8 cellular contexts compared by ENCODE assay signal in the genomic region with DNA sequence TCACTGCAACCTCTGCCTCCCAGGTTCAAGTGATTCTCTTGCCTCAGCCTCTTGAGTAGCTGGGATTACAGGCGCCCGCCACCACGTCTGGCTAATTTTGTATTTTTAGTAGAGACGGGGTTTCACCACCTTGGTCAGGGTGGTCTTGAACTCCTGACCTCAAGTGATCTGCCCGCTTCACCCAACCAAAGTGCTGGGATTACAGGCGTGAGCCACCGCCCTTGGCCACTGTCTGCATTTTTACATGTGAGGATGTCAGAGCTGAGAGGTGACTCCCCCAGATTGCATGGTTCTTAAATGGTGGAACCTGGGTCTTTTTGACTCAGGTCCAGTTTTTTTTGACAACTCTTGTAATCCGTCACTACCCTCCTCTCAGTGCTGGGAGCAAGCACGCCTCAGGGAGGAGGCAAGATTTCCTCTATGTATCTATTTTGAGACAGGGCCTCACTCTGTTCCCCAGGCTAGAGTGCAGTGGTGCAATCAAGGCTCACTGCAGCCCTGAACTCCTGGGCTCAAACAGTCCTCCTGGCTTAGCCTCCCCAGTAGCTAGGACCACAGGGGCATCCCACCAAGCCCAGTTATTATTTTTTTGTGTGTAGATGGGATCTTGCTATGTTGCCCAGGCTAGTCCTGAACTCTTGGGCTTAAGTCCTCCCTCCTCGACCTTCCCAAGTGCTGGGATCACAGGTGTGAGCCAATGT. TPM values are rescaled to one million over a fixed set of nuclear protein-coding genes. Genes with fewer than 3 reads are reported as not detected.
A peak's percentile ranks its signal among the peaks of the same experiment; 100 is the strongest.
DNase-seq lines count a peak whose midpoint lies in the region; ATAC-seq and TF ChIP-seq lines count a peak whose summit lies in the region.

No MANE protein-coding gene starts in this region.

- H3K4me3 Mint-ChIP-seq in activated T-cell treated with anti-CD3 and anti-CD28 coated beads, Interleukin-2, amount 50 U/mL, for 4 hours = peak overlapping the region; percentile 99
- peak overlapping the region; percentile 97 for H3K4me3 Mint-ChIP-seq in activated naive CD8-positive, alpha-beta T cell treated with anti-CD3 and anti-CD28 coated beads, Interleukin-2, amount 50 U/mL, for 24 hours

- no peaks in the 10 kb centered on the region for H3K27me3 Mint-ChIP-seq in activated T-cell treated with anti-CD3 and anti-CD28 coated beads, Interleukin-2, amount 50 U/mL, for 4 hours (ENCODE audit: low read depth)
- no peaks in the 10 kb centered on the region for H3K27me3 Mint-ChIP-seq in activated naive CD8-positive, alpha-beta T cell treated with anti-CD3 and anti-CD28 coated beads, Interleukin-2, amount 50 U/mL, for 24 hours

- TF ChIP-seq POLR2A in tibial nerve (IDR thresholded peaks at IDR 0.05) = no peak

- H3K27ac ChIP-seq in lower lobe of right lung (peak overlapping the region; percentile 95), tibial nerve (peak overlapping the region in 3 of 4 donors; percentile 95 to 98 (median 95))

- no peaks in the 10 kb centered on the region for H3K27me3 ChIP-seq in lower lobe of right lung (ENCODE audit: low read depth)
- H3K27me3 ChIP-seq in tibial nerve = no peaks in the 10 kb centered on the region

- peak overlapping the region; percentile 97 for H3K27ac Mint-ChIP-seq in activated naive CD8-positive, alpha-beta T cell treated with anti-CD3 and anti-CD28 coated beads, Interleukin-2, amount 50 U/mL, for 24 hours

- peaks cover 25% of the 10 kb centered on the region for H3K36me3 Mint-ChIP-seq in activated T-cell treated with anti-CD3 and anti-CD28 coated beads, Interleukin-2, amount 50 U/mL, for 4 hours (ENCODE audit: insufficient read depth)
- peaks cover 60% of the 10 kb centered on the region for H3K36me3 Mint-ChIP-seq in activated naive CD8-positive, alpha-beta T cell treated with anti-CD3 and anti-CD28 coated beads, Interleukin-2, amount 50 U/mL, for 24 hours (ENCODE audit: low read depth)

- peak overlapping the region; percentile 91 for H3K4me3 ChIP-seq in lower lobe of right lung
- H3K4me3 ChIP-seq in tibial nerve = peak overlapping the region in 3 of 4 donors; percentile 49 to 97 (median 85)

- no peaks in the 10 kb centered on the region for H3K9me3 Mint-ChIP-seq in activated T-cell treated with anti-CD3 and anti-CD28 coated beads, Interleukin-2, amount 50 U/mL, for 4 hours
- H3K9me3 Mint-ChIP-seq in activated naive CD8-positive, alpha-beta T cell treated with anti-CD3 and anti-CD28 coated beads, Interleukin-2, amount 50 U/mL, for 24 hours = no peaks in the 10 kb centered on the region

- TF ChIP-seq CTCF in lower lobe of right lung (IDR thresholded peaks at IDR 0.05) = no peak
- TF ChIP-seq CTCF in tibial nerve (IDR thresholded peaks at IDR 0.05) = no peak

- 88 to 92% methylated on average over 10 of the region's 10 CpGs for WGBS in tibial nerve, 2 donors

- H3K9me3 ChIP-seq in lower lobe of right lung (no peaks in the 10 kb centered on the region), tibial nerve (no peaks in the 10 kb centered on the region)

- DNase-seq in activated T-cell treated with anti-CD3 and anti-CD28 coated beads, Interleukin-2, amount 50 U/mL, for 4 hours = no peak
- DNase-seq in activated T-cell treated with anti-CD3 and anti-CD28 coated beads for 4 hours (no peak), lower lobe of right lung (no peak), tibial nerve (ENCODE audit: low spot score in 2 of 2) (no peak), glomerular visceral epithelial cell (ENCODE audit: extremely low spot score) (no peak)
- DNase-seq in activated naive CD8-positive, alpha-beta T cell treated with anti-CD3 and anti-CD28 coated beads, Interleukin-2, amount 50 U/mL, for 24 hours = no peak

- TF ChIP-seq EP300 in tibial nerve (IDR thresholded peaks at IDR 0.05) = no peak

- H3K36me3 ChIP-seq in lower lobe of right lung (peaks cover 67% of the 10 kb centered on the region), tibial nerve (peaks cover 0 to 59% (median 0%) of the 10 kb centered on the region in 3 donors)

- peaks cover 38% of the 10 kb centered on the region for H3K4me1 Mint-ChIP-seq in activated T-cell treated with anti-CD3 and anti-CD28 coated beads, Interleukin-2, amount 50 U/mL, for 4 hours (ENCODE audit: low read depth)
- H3K4me1 Mint-ChIP-seq in activated naive CD8-positive, alpha-beta T cell treated with anti-CD3 and anti-CD28 coated beads, Interleukin-2, amount 50 U/mL, for 24 hours = peaks cover 48% of the 10 kb centered on the region

- intact Hi-C loops in lower lobe of right lung (cut with DNase I) = no loop called here

- H3K4me1 ChIP-seq in lower lobe of right lung (peaks cover 42% of the 10 kb centered on the region), tibial nerve (peaks cover 0 to 54% (median 31%) of the 10 kb centered on the region in 4 donors)

- no peak for ATAC-seq in activated T-cell treated with anti-CD3 and anti-CD28 coated beads, Interleukin-2, amount 50 U/mL, for 4 hours
- no peak for ATAC-seq in activated naive CD8-positive, alpha-beta T cell treated with anti-CD3 and anti-CD28 coated beads, Interleukin-2, amount 50 U/mL, for 24 hours
- no peak for ATAC-seq in lower lobe of right lung
- no peak for ATAC-seq in GM19452 (IDR thresholded peaks at IDR 0.05; ENCODE audit: unreplicated experiment)
- no peak for ATAC-seq in HG03439 (IDR thresholded peaks at IDR 0.05; ENCODE audit: unreplicated experiment)

RNA-seq across cellular contexts. Expression of a gene that starts 1.2 kb away (rescaled TPM):
- total RNA-seq in activated T-cell treated with anti-CD3 and anti-CD28 coated beads, Interleukin-2, amount 50 U/mL, for 4 hours = 100 to 1,000 TPM; 406 to 450 (median 436) TPM
- total RNA-seq in lower lobe of right lung (105 TPM), tibial nerve (100 to 1,000 TPM in 1 of 4 donors, 10 to 100 TPM in 3; 72.6 to 124 (median 88.6) TPM)

RNA-seq across cellular contexts. Expression of a gene that starts 6.6 kb away (rescaled TPM):
- 10 to 100 TPM; 44.9 to 47.7 (median 45.4) TPM for total RNA-seq in activated T-cell treated with anti-CD3 and anti-CD28 coated beads, Interleukin-2, amount 50 U/mL, for 4 hours
- 56.5 TPM for total RNA-seq in lower lobe of right lung
- total RNA-seq in tibial nerve = 100 to 1,000 TPM in 1 of 4 donors, 10 to 100 TPM in 3; 63.9 to 119 (median 80.8) TPM

RNA-seq across cellular contexts. Expression of a gene that starts 15.8 kb away (rescaled TPM):
- total RNA-seq in activated T-cell treated with anti-CD3 and anti-CD28 coated beads, Interleukin-2, amount 50 U/mL, for 4 hours = 1 to 10 TPM; 3.7 to 5.1 (median 4.6) TPM
- 2.3 TPM for total RNA-seq in lower lobe of right lung
- 10 to 100 TPM in 1 of 4 donors, 1 to 10 TPM in 3; 2.8 to 13.3 (median 5.0) TPM for total RNA-seq in tibial nerve

RNA-seq across cellular contexts. Expression of a gene that starts 21.2 kb away (rescaled TPM):
- total RNA-seq in activated T-cell treated with anti-CD3 and anti-CD28 coated beads, Interleukin-2, amount 50 U/mL, for 4 hours = 10 to 100 TPM; 22.9 to 31.7 (median 29.6) TPM
- total RNA-seq in lower lobe of right lung (43.6 TPM), tibial nerve (10 to 100 TPM; 11.8 to 36.8 (median 32.1) TPM)

RNA-seq across cellular contexts. Expression of a gene that starts 21.9 kb away (rescaled TPM):
- under 1 TPM; 0.32 to 0.54 (median 0.35) TPM for total RNA-seq in activated T-cell treated with anti-CD3 and anti-CD28 coated beads, Interleukin-2, amount 50 U/mL, for 4 hours
- 0.97 TPM for total RNA-seq in lower lobe of right lung
- 1 to 10 TPM in 1 of 4 donors, not detected in 3; 3.0 TPM for total RNA-seq in tibial nerve
